In genomic region chr1:234498448-234499118, GRCh38 we compare ENCODE assay signal across 1 cellular context.
TF ChIP-seq lines count a peak whose summit lies in the region.

No MANE protein-coding gene starts in this region.

TF ChIP-seq in endothelial cell of umbilical vein, 7 proteins besides CTCF, POLR2A, EP300 and RAD21:
- no peak for TF ChIP-seq EZH2 (IDR thresholded peaks at IDR 0.05; ENCODE audit: borderline replicate concordance, low read depth, low read length, severe bottlenecking)
- TF ChIP-seq FOS (IDR thresholded peaks at IDR 0.05; ENCODE audit: borderline replicate concordance, insufficient read depth, low read length) = no peak
- no peak for TF ChIP-seq GATA2 (IDR thresholded peaks at IDR 0.05; ENCODE audit: insufficient read depth, insufficient read length, low read depth, low read length)
- no peak for TF ChIP-seq MYC (IDR thresholded peaks at IDR 0.05; ENCODE audit: low read depth, low read length)
- TF ChIP-seq POLR2AphosphoS5 (IDR thresholded peaks at IDR 0.05; ENCODE audit: insufficient read depth, low read depth, low read length) = no peak
- no peak for TF ChIP-seq JUN (IDR thresholded peaks at IDR 0.05; ENCODE audit: borderline replicate concordance, insufficient read depth, insufficient read length, low read depth)
- no peak for TF ChIP-seq MAX (IDR thresholded peaks at IDR 0.05; ENCODE audit: insufficient read depth, insufficient read length)
TF ChIP-seq in endothelial cell of umbilical vein: peak in this region for 0.
